Comparison of ENCODE assay signal across 1 cellular context in genomic region chr2:63763336-63764056, GRCh38.
A peak's percentile ranks its signal among the peaks of the same experiment; 100 is the strongest.
TF ChIP-seq lines count a peak whose summit lies in the region.

No MANE protein-coding gene starts in this region.

TF ChIP-seq in SK-N-SH, 30 proteins besides CTCF, POLR2A, EP300 and RAD21 (continued from another document):
- TF ChIP-seq NFIC (IDR thresholded peaks at IDR 0.05; ENCODE audit: borderline replicate concordance) (0 out of 2 replicates have a peak, but pooled peaks have one; percentile 8), MEF2A (IDR thresholded peaks at IDR 0.05; ENCODE audit: borderline replicate concordance, low read depth) (0 out of 2 replicates have a peak, but pooled peaks have one; percentile 10), GATA2 (CRISPR knock-in tag; IDR thresholded peaks at IDR 0.05) (no peak)
